ENCODE assay signal across 8 cellular contexts in the genomic region with DNA sequence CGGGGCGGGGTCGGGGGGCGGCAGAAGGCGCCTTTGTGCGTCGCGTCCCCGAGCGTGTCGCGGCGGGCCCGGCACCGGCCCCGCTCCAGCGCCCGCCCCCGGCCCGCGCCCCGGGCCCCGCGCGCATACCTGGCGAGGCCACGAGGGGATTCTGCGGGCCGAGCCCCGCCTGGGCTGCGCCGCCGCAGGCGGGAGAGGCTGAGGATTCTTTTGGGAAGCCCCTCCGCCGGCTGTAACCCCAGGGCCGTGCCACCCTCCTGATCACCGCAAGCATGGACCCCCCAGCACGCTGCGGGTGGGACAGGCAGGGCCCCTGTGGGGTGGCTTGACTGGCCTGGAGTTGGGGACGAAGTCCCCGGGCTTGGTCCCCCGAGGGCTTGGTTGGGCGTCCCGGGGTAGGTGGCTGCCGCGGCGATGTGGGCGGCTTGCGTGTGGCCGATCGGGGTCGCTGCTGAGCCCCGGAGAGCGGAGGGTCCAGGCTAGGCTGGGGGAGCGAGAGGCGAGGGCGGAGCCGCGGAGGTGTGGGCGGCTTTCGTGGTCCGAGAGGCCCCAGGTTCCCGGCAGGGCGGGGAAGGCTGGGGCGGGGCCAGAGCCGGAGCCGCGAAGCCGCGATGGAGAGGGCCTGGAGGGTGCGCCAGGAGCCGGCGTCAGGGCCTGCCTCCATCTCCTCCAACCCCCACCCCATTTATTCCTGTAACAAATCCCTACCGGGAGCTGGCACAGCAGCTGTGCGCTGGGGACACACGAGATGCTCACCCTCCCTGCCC. TPM values are rescaled to one million over a fixed set of nuclear protein-coding genes. Genes with fewer than 3 reads are reported as not detected.
DNase-seq lines count a peak whose midpoint lies in the region; ATAC-seq and TF ChIP-seq lines count a peak whose summit lies in the region.

No MANE protein-coding gene starts in this region.

- WGBS in tibial nerve, 2 donors: 3 to 15% methylated on average over 4 to 42 of the region's 77 CpGs

- peak overlapping the region; percentile 93 for H3K4me2 ChIP-seq in OCI-LY3 (ENCODE audit: low read length)
- peak overlapping the region; percentile 84 for H3K4me2 ChIP-seq in osteoblast (ENCODE audit: insufficient read depth, low read length)

- TF ChIP-seq POLR2A in tibial nerve (IDR thresholded peaks at IDR 0.05): no peak

- H3K27ac ChIP-seq in OCI-LY3 (ENCODE audit: low read length) (peak overlapping the region; percentile 76), foreskin keratinocyte (no peak overlapping the region), osteoblast (ENCODE audit: low read depth, low read length) (no peak overlapping the region), tibial nerve (peak overlapping the region; percentile 69 to 91 (median 89))

- H3K9me3 ChIP-seq in OCI-LY3 (ENCODE audit: insufficient read depth, low read length): no peaks in the 10 kb centered on the region
- H3K9me3 ChIP-seq in osteoblast (ENCODE audit: low read depth, low read length): no peaks in the 10 kb centered on the region
- H3K9me3 ChIP-seq in tibial nerve: peaks cover 0 to 4% (median 0%) of the 10 kb centered on the region in 4 donors

- H3K4me1 ChIP-seq in OCI-LY3 (ENCODE audit: low read length): peaks cover 21% of the 10 kb centered on the region
- peaks cover 29% of the 10 kb centered on the region for H3K4me1 ChIP-seq in foreskin keratinocyte
- peaks cover 27% of the 10 kb centered on the region for H3K4me1 ChIP-seq in osteoblast (ENCODE audit: insufficient read depth, low read length)
- H3K4me1 ChIP-seq in tibial nerve: peaks cover 0 to 54% (median 29%) of the 10 kb centered on the region in 4 donors

- peak; percentile 35 for ATAC-seq in HG02973 (IDR thresholded peaks at IDR 0.05; ENCODE audit: unreplicated experiment)
- ATAC-seq in foreskin keratinocyte: peak; percentile 32
- no peak for ATAC-seq in GM21825 (IDR thresholded peaks at IDR 0.05; ENCODE audit: unreplicated experiment)

- peak overlapping the region; percentile 100 for H3K9ac ChIP-seq in OCI-LY3 (ENCODE audit: low read length)

- H3K79me2 ChIP-seq in OCI-LY3 (ENCODE audit: low read length): no peaks in the 10 kb centered on the region; the same call in 1 of the 2 replicates
- no peaks in the 10 kb centered on the region for H3K79me2 ChIP-seq in osteoblast (ENCODE audit: insufficient read depth, low read length)

- peaks cover 5% of the 10 kb centered on the region; the same call in 1 of the 2 replicates for H4K20me1 ChIP-seq in OCI-LY3 (ENCODE audit: insufficient read depth, low read length)
- peaks cover 12% of the 10 kb centered on the region for H4K20me1 ChIP-seq in osteoblast (ENCODE audit: insufficient read depth, low read length)

- no peaks in the 10 kb centered on the region for H3K27me3 ChIP-seq in OCI-LY3 (ENCODE audit: low read depth, low read length)
- no peaks in the 10 kb centered on the region for H3K27me3 ChIP-seq in foreskin keratinocyte
- no peaks in the 10 kb centered on the region for H3K27me3 ChIP-seq in osteoblast (ENCODE audit: insufficient read depth, low read length)
- no peaks in the 10 kb centered on the region for H3K27me3 ChIP-seq in tibial nerve

- H2AFZ ChIP-seq in OCI-LY3 (ENCODE audit: low read depth, low read length): peak overlapping the region; percentile 74; the same call in 1 of the 2 replicates
- H2AFZ ChIP-seq in osteoblast (ENCODE audit: low read length): peak overlapping the region; percentile 76

- no peak for TF ChIP-seq EP300 in tibial nerve (IDR thresholded peaks at IDR 0.05)

- in situ Hi-C loops in GM13977 (cut with MboI; ENCODE audit: low pct_unique_long_range_greater_than_20kb, low sequenced_read_pairs, unreplicated experiment): no loop called here

- H3K4me3 ChIP-seq in OCI-LY3 (ENCODE audit: low read length) (peak overlapping the region; percentile 99), osteoblast (ENCODE audit: insufficient read depth, low read length) (peak overlapping the region; percentile 82), tibial nerve (peak overlapping the region; percentile 45 to 85 (median 72))

- peak; percentile 91 for DNase-seq in GM13977 (ENCODE audit: low spot score)
- peak; percentile 49 for DNase-seq in activated effector memory CD4-positive, alpha-beta T cell treated with Interleukin-2 at 50 U/mL for 16 hours
- peak; percentile 42 to 71 for DNase-seq in foreskin keratinocyte
- peak; percentile 94 for DNase-seq in osteoblast (ENCODE audit: insufficient read length, low spot score, missing footprints)
- no peak for DNase-seq in tibial nerve (ENCODE audit: low spot score in 2 of 2)

- TF ChIP-seq CTCF in GM13977 (IDR thresholded peaks at IDR 0.05; ENCODE audit: extremely low read depth, insufficient read depth, missing control alignments): peak; percentile 81
- peak; percentile 70 for TF ChIP-seq CTCF in OCI-LY3 (IDR thresholded peaks at IDR 0.05; ENCODE audit: low read depth, low read length)
- peak; percentile 77 for TF ChIP-seq CTCF in foreskin keratinocyte (conservative IDR thresholded peaks at IDR 0.05)
- TF ChIP-seq CTCF in osteoblast (IDR thresholded peaks at IDR 0.05; ENCODE audit: extremely low read depth, low read depth, low read length): no peak
- TF ChIP-seq CTCF in tibial nerve (IDR thresholded peaks at IDR 0.05): peak in 4 of 5 experiments; percentile 30 to 40 (median 31)

- H3K36me3 ChIP-seq in OCI-LY3 (replicated peaks; ENCODE audit: low read depth, low read length) (no peaks in the 10 kb centered on the region), osteoblast (ENCODE audit: insufficient read depth, low read length) (no peaks in the 10 kb centered on the region), tibial nerve (no peaks in the 10 kb centered on the region)

RNA-seq across cellular contexts. Expression of a gene that starts 28.4 kb away (rescaled TPM):
- not detected in 2 replicates for total RNA-seq in foreskin keratinocyte
- polyA plus RNA-seq in foreskin keratinocyte: not detected in 2 replicates
- total RNA-seq in osteoblast: under 0.01 TPM in 2 replicates
- 1 to 10 TPM; 1.5 to 7.7 (median 5.4) TPM for total RNA-seq in tibial nerve

Comparison
In these comparisons a context has a peak if more than half of its experiments do, and no peak if none do; other contexts are left out.
1. DNase-seq: peak in GM13977 (single experiment), activated effector memory CD4-positive, alpha-beta T cell treated with Interleukin-2 at 50 U/mL for 16 hours (single experiment), foreskin keratinocyte (2 of 2) and osteoblast (single experiment); none in tibial nerve (0 of 2).
2. H3K27ac ChIP-seq: peak in OCI-LY3 (single experiment) and tibial nerve (4 of 4); none in foreskin keratinocyte (single experiment) and osteoblast (single experiment).
3. Peak in every context shown above with its lines, with median percentiles within 50 percentile points of each other: H3K4me3 ChIP-seq.